ENCODE assay signal across 16 cellular contexts in the genomic region with DNA sequence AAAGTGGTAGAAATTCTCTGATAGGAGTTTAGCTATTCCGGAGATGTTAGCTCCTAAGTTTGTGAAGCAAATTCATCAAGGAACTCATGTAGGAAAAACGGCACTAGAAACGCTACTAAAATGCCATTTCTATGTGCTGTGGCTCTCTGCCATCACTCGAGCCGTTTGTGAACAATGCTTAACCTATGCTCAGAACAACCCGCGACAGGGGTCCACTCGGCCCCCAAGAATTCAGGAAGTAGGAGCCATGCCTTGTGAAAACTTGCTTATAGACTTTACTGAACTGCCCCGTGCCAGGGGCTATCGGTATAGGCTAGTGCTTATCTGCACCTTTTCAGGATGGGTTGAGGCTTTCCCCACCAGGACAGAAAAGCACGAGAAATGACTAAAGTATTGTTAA. TPM values are rescaled to one million over a fixed set of nuclear protein-coding genes. Genes with fewer than 3 reads are reported as not detected.
DNase-seq lines count a peak whose midpoint lies in the region; ATAC-seq and TF ChIP-seq lines count a peak whose summit lies in the region.
"Had no signal": no experiment of that assay in that cellular context is flagged by ENCODE, and none has a peak within 500 bp of the region (broad histone marks: within the 10 kb centered on the region; RNA-seq: fewer than 3 reads in every experiment).

No MANE protein-coding gene starts in this region.

- no peaks in the 10 kb centered on the region for H3K79me2 ChIP-seq in OCI-LY3 (ENCODE audit: low read length)

- no peak overlapping the region for H3K9ac ChIP-seq in OCI-LY3 (ENCODE audit: low read length)
- H3K9ac ChIP-seq: BLaER1 treated with 17β-estradiol and CSF1 and Interleukin-3, amounts not matched to agents 10 nM and 100 nM had no signal

- H3K4me2 ChIP-seq in OCI-LY3 (ENCODE audit: low read length), result peak overlapping the region; percentile 34; the same call in 1 of the 2 replicates
- H3K4me2 ChIP-seq: BLaER1 treated with 17β-estradiol and CSF1 and Interleukin-3, amounts not matched to agents 10 nM and 100 nM had no signal

- H3K27ac ChIP-seq in OCI-LY3 (ENCODE audit: low read length), result no peak overlapping the region
- no peak overlapping the region for H3K27ac ChIP-seq in left lung
- H3K27ac ChIP-seq: BLaER1 treated with 17β-estradiol and CSF1 and Interleukin-3, amounts not matched to agents 10 nM and 100 nM had no signal

- no peaks in the 10 kb centered on the region for H4K20me1 ChIP-seq in OCI-LY3 (ENCODE audit: insufficient read depth, low read length)
- H4K20me1 ChIP-seq: BLaER1 treated with 17β-estradiol and CSF1 and Interleukin-3, amounts not matched to agents 10 nM and 100 nM had no signal

- TF ChIP-seq CTCF in OCI-LY3 (IDR thresholded peaks at IDR 0.05; ENCODE audit: low read depth, low read length) (no peak), WI38 (IDR thresholded peaks at IDR 0.05; ENCODE audit: low read depth, low read length) (no peak), left lung (IDR thresholded peaks at IDR 0.05) (no peak)

- H3K36me3 ChIP-seq in OCI-LY3 (replicated peaks; ENCODE audit: low read depth, low read length) (no peaks in the 10 kb centered on the region), left lung (no peaks in the 10 kb centered on the region)
- H3K36me3 ChIP-seq: BLaER1 treated with 17β-estradiol and CSF1 and Interleukin-3, amounts not matched to agents 10 nM and 100 nM had no signal

- intact Hi-C loops in left lung (cut with DNase I), result no loop called here

- no peak overlapping the region for H3K4me3 ChIP-seq in OCI-LY3 (ENCODE audit: low read length)
- peak overlapping the region; percentile 23; the same call in 1 of the 2 replicates for H3K4me3 ChIP-seq in WI38 (ENCODE audit: low read depth, low read length)
- H3K4me3 ChIP-seq in left lung, result no peak overlapping the region
- H3K4me3 ChIP-seq: BLaER1 treated with 17β-estradiol and CSF1 and Interleukin-3, amounts not matched to agents 10 nM and 100 nM had no signal

- H3K9me3 ChIP-seq in OCI-LY3 (ENCODE audit: insufficient read depth, low read length) (no peaks in the 10 kb centered on the region), left lung (peaks cover 0 to 8% of the 10 kb centered on the region in 2 donors)

- no peak overlapping the region for H2AFZ ChIP-seq in OCI-LY3 (ENCODE audit: low read depth, low read length)

- H3K4me1 ChIP-seq in OCI-LY3 (ENCODE audit: low read length) (peaks cover 26% of the 10 kb centered on the region), left lung (no peaks in the 10 kb centered on the region)

- ATAC-seq in left lung (peak; percentile 46), HG03521 (IDR thresholded peaks at IDR 0.05; ENCODE audit: unreplicated experiment) (no peak), GM21717 (IDR thresholded peaks at IDR 0.05; ENCODE audit: unreplicated experiment) (no peak)
- ATAC-seq: HCT116 had no signal

- H3K27me3 ChIP-seq in OCI-LY3 (ENCODE audit: low read depth, low read length) (peaks cover 46% of the 10 kb centered on the region), left lung (no peaks in the 10 kb centered on the region)
- H3K27me3 ChIP-seq: BLaER1 treated with 17β-estradiol and CSF1 and Interleukin-3, amounts not matched to agents 10 nM and 100 nM had no signal

- peak; percentile 13 for DNase-seq in EL
- no peak for DNase-seq in left lung
- DNase-seq in foreskin melanocyte, result no peak
- DNase-seq in D341Med (ENCODE audit: low spot score), result no peak
- DNase-seq: ACHN; CD4-positive, CD25-positive, alpha-beta regulatory T cell; DMS 273 treated with DMSO at 0.1 percent for 48 hours; GDM1 had no signal

RNA-seq across cellular contexts. Expression of gene SLC15A1, which starts 14.2 kb away (rescaled TPM):
- total RNA-seq in left lung, result not detected
- total RNA-seq: A172; CD4-positive, CD25-positive, alpha-beta regulatory T cell; Daoy had no signal
